In the genomic region with DNA sequence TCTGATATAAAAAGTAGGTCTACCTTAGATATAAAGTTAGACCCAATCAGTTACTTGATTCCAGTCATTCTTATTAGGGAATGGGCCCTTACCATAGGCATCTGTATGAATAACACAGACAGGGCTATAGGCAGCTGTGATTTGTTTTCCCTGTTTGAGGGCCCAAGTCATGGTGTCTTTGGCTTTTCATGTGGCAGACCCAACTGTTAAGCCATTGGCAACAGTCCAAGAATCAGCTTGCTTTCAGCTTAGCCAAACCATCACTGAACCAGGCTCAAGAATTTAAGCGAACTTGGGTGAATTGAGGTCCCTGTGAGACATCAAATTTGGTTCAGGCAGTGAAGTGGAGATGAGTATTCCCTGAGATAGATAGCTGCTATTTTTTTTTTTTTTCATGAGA, we compare ENCODE assay signal across 23 cellular contexts.
"Had no signal": no experiment of that assay in that cellular context is flagged by ENCODE, and none has a peak within 500 bp of the region (broad histone marks: within the 10 kb centered on the region; RNA-seq: fewer than 3 reads in every experiment).

No MANE protein-coding gene starts in this region.

- H3K9me3 Mint-ChIP-seq: endodermal cell, memory B cell, neural crest cell had no signal

- H3K4me1 ChIP-seq: left ventricle myocardium inferior, lower lobe of right lung, right atrium auricular region, sigmoid colon, transverse colon had no signal

- H3K4me1 Mint-ChIP-seq: endodermal cell; memory B cell; natural killer cell; neural crest cell; stimulated activated naive B cell treated with anti-CD40 and anti-IgM and Interleukin-4, amounts not matched to agents 10 μg/mL and 1 μg/mL and 100 μg/mL, for 72 hours; stimulated activated naive CD8-positive, alpha-beta T cell treated with anti-CD3 and anti-CD28 coated beads, Interleukin-15, amount 100 ng/mL, for 72 hours had no signal

- H3K27me3 Mint-ChIP-seq: memory B cell; stimulated activated naive B cell treated with anti-CD40 and anti-IgM and Interleukin-4, amounts not matched to agents 10 μg/mL and 1 μg/mL and 100 μg/mL, for 72 hours; stimulated activated naive CD8-positive, alpha-beta T cell treated with anti-CD3 and anti-CD28 coated beads, Interleukin-15, amount 100 ng/mL, for 72 hours had no signal

- DNase-seq: effector CD4-positive, alpha-beta T cell; endodermal cell; erythroblast; foreskin melanocyte; head of caudate nucleus; kidney; left cardiac atrium; left ventricle myocardium inferior; lower lobe of right lung; natural killer cell; sigmoid colon; stimulated activated CD4-positive, alpha-beta T cell treated with anti-CD3 and anti-CD28 coated beads, Interleukin-2, amount 100 ng/mL, for 24 hours; stimulated activated CD4-positive, alpha-beta T cell treated with anti-CD3 and anti-CD28 coated beads, Interleukin-4, amount 100 ng/mL, for 4 hours; stimulated activated naive B cell treated with anti-CD40 and anti-IgM and Interleukin-4, amounts not matched to agents 10 μg/mL and 1 μg/mL and 100 μg/mL, for 72 hours; stimulated activated naive CD8-positive, alpha-beta T cell treated with anti-CD3 and anti-CD28 coated beads, Interleukin-15, amount 100 ng/mL, for 72 hours; transverse colon had no signal

- H3K27me3 ChIP-seq: hepatocyte, right atrium auricular region, sigmoid colon, transverse colon had no signal

- H3K36me3 Mint-ChIP-seq: memory B cell; natural killer cell; stimulated activated naive B cell treated with anti-CD40 and anti-IgM and Interleukin-4, amounts not matched to agents 10 μg/mL and 1 μg/mL and 100 μg/mL, for 72 hours had no signal

- H3K4me3 Mint-ChIP-seq: endodermal cell; memory B cell; mesothelial cell of epicardium; natural killer cell; neural crest cell; stimulated activated naive B cell treated with anti-CD40 and anti-IgM and Interleukin-4, amounts not matched to agents 10 μg/mL and 1 μg/mL and 100 μg/mL, for 72 hours; stimulated activated naive CD8-positive, alpha-beta T cell treated with anti-CD3 and anti-CD28 coated beads, Interleukin-15, amount 100 ng/mL, for 72 hours had no signal

- H3K9me3 ChIP-seq: left ventricle myocardium inferior, lower lobe of right lung, right atrium auricular region, sigmoid colon, thoracic aorta, transverse colon had no signal

- H3K36me3 ChIP-seq: left ventricle myocardium inferior, lower lobe of right lung, right atrium auricular region, sigmoid colon, thoracic aorta, transverse colon had no signal

- H3K4me3 ChIP-seq: hepatocyte, left ventricle myocardium inferior, lower lobe of right lung, right atrium auricular region, sigmoid colon, skin epidermis, thoracic aorta, transverse colon had no signal

- H3K27ac Mint-ChIP-seq: endodermal cell; memory B cell; mesothelial cell of epicardium; natural killer cell; stimulated activated naive B cell treated with anti-CD40 and anti-IgM and Interleukin-4, amounts not matched to agents 10 μg/mL and 1 μg/mL and 100 μg/mL, for 72 hours; stimulated activated naive CD8-positive, alpha-beta T cell treated with anti-CD3 and anti-CD28 coated beads, Interleukin-15, amount 100 ng/mL, for 72 hours had no signal
